ENCODE assay signal across 1 cellular context in genomic region chr10:124534231-124534798, GRCh38.
TF ChIP-seq lines count a peak whose summit lies in the region.

No MANE protein-coding gene starts in this region.

TF ChIP-seq in HCT116, 20 proteins besides CTCF, POLR2A, EP300 and RAD21 (continued from another document):
- TF ChIP-seq REST (IDR thresholded peaks at IDR 0.05; ENCODE audit: low read depth) (no peak), TCF7L2 (IDR thresholded peaks at IDR 0.05; ENCODE audit: borderline replicate concordance, extremely low read depth, insufficient read depth, insufficient read length) (no peak), YY1 (IDR thresholded peaks at IDR 0.05; ENCODE audit: extremely low read depth, insufficient replicate concordance, low read depth, low read length) (no peak), JUND (IDR thresholded peaks at IDR 0.05) (no peak), ZNF274 (IDR thresholded peaks at IDR 0.05; ENCODE audit: low read depth, low read length) (no peak), SRF (IDR thresholded peaks at IDR 0.05; ENCODE audit: low read depth) (no peak), ELF1 (IDR thresholded peaks at IDR 0.05; ENCODE audit: borderline replicate concordance, low read depth) (no peak), SIN3A (IDR thresholded peaks at IDR 0.05; ENCODE audit: low read depth) (no peak), EZH2phosphoT487 (IDR thresholded peaks at IDR 0.05; ENCODE audit: borderline replicate concordance) (no peak), ZFX (IDR thresholded peaks at IDR 0.05) (no peak)
TF ChIP-seq in HCT116: peak in this region for 0.
